In the genomic region with DNA sequence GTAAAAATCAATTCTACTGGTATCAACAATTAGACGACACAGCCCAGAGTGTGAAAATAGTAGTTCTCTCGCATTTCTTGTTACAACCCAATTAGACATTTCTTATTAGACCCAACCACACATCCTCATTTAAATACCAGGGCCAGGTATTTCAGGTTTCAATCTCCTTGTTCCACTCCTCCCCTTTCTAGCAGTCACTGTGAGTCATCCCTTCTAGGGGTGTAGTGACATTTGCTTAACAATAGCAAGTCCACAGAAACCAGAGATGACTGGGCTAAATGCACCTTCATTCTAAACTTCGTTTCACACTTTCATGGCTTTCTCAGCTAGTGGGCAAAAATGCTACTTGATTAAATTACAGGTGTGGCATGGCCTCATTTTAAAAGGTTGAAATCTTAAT, we compare ENCODE assay signal across 18 cellular contexts.
DNase-seq lines count a peak whose midpoint lies in the region; ATAC-seq, FAIRE-seq and TF ChIP-seq lines count a peak whose summit lies in the region.
"Had no signal": no experiment of that assay in that cellular context is flagged by ENCODE, and none has a peak within 500 bp of the region (broad histone marks: within the 10 kb centered on the region; RNA-seq: fewer than 3 reads in every experiment).

No MANE protein-coding gene starts in this region.

- peaks cover 4% of the 10 kb centered on the region for H3K4me1 ChIP-seq in NT2/D1 (ENCODE audit: insufficient read depth, insufficient read length)
- H3K4me1 ChIP-seq: psoas muscle had no signal

- no peak overlapping the region for H3K4me3 ChIP-seq in NT2/D1 (ENCODE audit: insufficient read length, low read depth)
- H3K4me3 ChIP-seq: lung, psoas muscle, thoracic aorta had no signal

- H3K27me3 ChIP-seq in NT2/D1 (ENCODE audit: insufficient read depth, insufficient read length), result no peaks in the 10 kb centered on the region

- no peaks in the 10 kb centered on the region for H3K9me3 Mint-ChIP-seq in activated CD8-positive, alpha-beta T cell treated with anti-CD3 and anti-CD28 coated beads for 36 hours
- no peaks in the 10 kb centered on the region for H3K9me3 Mint-ChIP-seq in activated CD8-positive, alpha-beta T cell treated with anti-CD3 and anti-CD28 coated beads, Interleukin-2, amount 10 ng/mL, durations not matched to agents 7 days and 5 days (ENCODE audit: insufficient read depth)
- H3K9me3 Mint-ChIP-seq in endothelial cell (ENCODE audit: unreplicated experiment), result no peaks in the 10 kb centered on the region
- H3K9me3 Mint-ChIP-seq in stimulated activated effector memory CD8-positive, alpha-beta T cell treated with anti-CD3 and anti-CD28 coated beads, Interleukin-12 subunit alpha, Interleukin-12 subunit beta, amount 100 ng/mL, for 72 hours, result no peaks in the 10 kb centered on the region
- peaks cover 10% of the 10 kb centered on the region for H3K9me3 Mint-ChIP-seq in activated CD4-positive, alpha-beta T cell treated with anti-CD3 and anti-CD28 coated beads, Interleukin-2, amount 10 ng/mL, durations not matched to agents 7 days and 5 days
- H3K9me3 Mint-ChIP-seq: CD4-positive, alpha-beta T cell; natural killer cell treated with Interleukin-12 subunit alpha and Interleukin-12 subunit beta and Interleukin-15 and Interleukin-18, amount 100 ng/mL, for 72 hours had no signal

- no peak for TF ChIP-seq POLR2A in GM12891 (IDR thresholded peaks at IDR 0.05; ENCODE audit: low read depth, low read length)

- FAIRE-seq in GM12891 (lab: Jason Lieb, UNC), result no peak
- FAIRE-seq: TTC549 had no signal

- POLR2A ChIA-PET in activated CD8-positive, alpha-beta T cell treated with anti-CD3 and anti-CD28 coated beads for 36 hours (lab: Charles Lee), result no interaction called here
- POLR2A ChIA-PET in activated CD8-positive, alpha-beta T cell treated with anti-CD3 and anti-CD28 coated beads, Interleukin-2, amount 10 ng/mL, durations not matched to agents 7 days and 5 days (lab: Charles Lee), result no interaction called here
- POLR2A ChIA-PET in activated CD4-positive, alpha-beta T cell treated with anti-CD3 and anti-CD28 coated beads, Interleukin-2, amount 10 ng/mL, durations not matched to agents 7 days and 5 days (lab: Charles Lee), result no interaction called here

- H3K9me3 ChIP-seq in NT2/D1 (ENCODE audit: insufficient read depth, low read length), result peaks cover 7% of the 10 kb centered on the region; the same call in 1 of the 2 replicates
- H3K9me3 ChIP-seq: psoas muscle, thoracic aorta had no signal

- H3K36me3 Mint-ChIP-seq in activated CD8-positive, alpha-beta T cell treated with anti-CD3 and anti-CD28 coated beads for 36 hours (ENCODE audit: low read depth), result peaks cover 29% of the 10 kb centered on the region
- peaks cover 26% of the 10 kb centered on the region for H3K36me3 Mint-ChIP-seq in activated CD8-positive, alpha-beta T cell treated with anti-CD3 and anti-CD28 coated beads, Interleukin-2, amount 10 ng/mL, durations not matched to agents 7 days and 5 days (ENCODE audit: low read depth)
- peaks cover 8% of the 10 kb centered on the region for H3K36me3 Mint-ChIP-seq in endothelial cell (ENCODE audit: low read depth, unreplicated experiment)
- H3K36me3 Mint-ChIP-seq in stimulated activated effector memory CD8-positive, alpha-beta T cell treated with anti-CD3 and anti-CD28 coated beads, Interleukin-12 subunit alpha, Interleukin-12 subunit beta, amount 100 ng/mL, for 72 hours, result peaks cover 57% of the 10 kb centered on the region
- H3K36me3 Mint-ChIP-seq in activated CD4-positive, alpha-beta T cell treated with anti-CD3 and anti-CD28 coated beads, Interleukin-2, amount 10 ng/mL, durations not matched to agents 7 days and 5 days (ENCODE audit: low read depth), result peaks cover 29% of the 10 kb centered on the region

- peaks cover 23% of the 10 kb centered on the region for H3K4me1 Mint-ChIP-seq in activated CD8-positive, alpha-beta T cell treated with anti-CD3 and anti-CD28 coated beads for 36 hours (ENCODE audit: low read depth)
- H3K4me1 Mint-ChIP-seq in activated CD8-positive, alpha-beta T cell treated with anti-CD3 and anti-CD28 coated beads, Interleukin-2, amount 10 ng/mL, durations not matched to agents 7 days and 5 days (ENCODE audit: low read depth), result peaks cover 8% of the 10 kb centered on the region
- peaks cover 32% of the 10 kb centered on the region for H3K4me1 Mint-ChIP-seq in endothelial cell (ENCODE audit: unreplicated experiment)
- H3K4me1 Mint-ChIP-seq in stimulated activated effector memory CD8-positive, alpha-beta T cell treated with anti-CD3 and anti-CD28 coated beads, Interleukin-12 subunit alpha, Interleukin-12 subunit beta, amount 100 ng/mL, for 72 hours, result peaks cover 23% of the 10 kb centered on the region
- peaks cover 17% of the 10 kb centered on the region for H3K4me1 Mint-ChIP-seq in activated CD4-positive, alpha-beta T cell treated with anti-CD3 and anti-CD28 coated beads, Interleukin-2, amount 10 ng/mL, durations not matched to agents 7 days and 5 days

- ATAC-seq in activated CD8-positive, alpha-beta T cell treated with anti-CD3 and anti-CD28 coated beads for 36 hours, result peak; percentile 99
- no peak for ATAC-seq in activated CD8-positive, alpha-beta T cell treated with anti-CD3 and anti-CD28 coated beads, Interleukin-2, amount 10 ng/mL, durations not matched to agents 7 days and 5 days
- peak; percentile 98 for ATAC-seq in stimulated activated effector memory CD8-positive, alpha-beta T cell treated with anti-CD3 and anti-CD28 coated beads, Interleukin-12 subunit alpha, Interleukin-12 subunit beta, amount 100 ng/mL, for 72 hours
- ATAC-seq: psoas muscle had no signal

- no peak overlapping the region for H3K9ac ChIP-seq in NT2/D1 (ENCODE audit: insufficient read length, low read depth)

- DNase-seq in activated CD8-positive, alpha-beta T cell treated with anti-CD3 and anti-CD28 coated beads for 36 hours, result peak; percentile 33
- no peak for DNase-seq in activated CD8-positive, alpha-beta T cell treated with anti-CD3 and anti-CD28 coated beads, Interleukin-2, amount 10 ng/mL, durations not matched to agents 7 days and 5 days
- DNase-seq in NT2/D1 (ENCODE audit: low read depth, low spot score), result peak; percentile 78
- no peak for DNase-seq in endothelial cell (ENCODE audit: low spot score)
- DNase-seq in stimulated activated effector memory CD8-positive, alpha-beta T cell treated with anti-CD3 and anti-CD28 coated beads, Interleukin-12 subunit alpha, Interleukin-12 subunit beta, amount 100 ng/mL, for 72 hours (ENCODE audit: low spot score in 2 of 2), result no peak
- DNase-seq in GM12891 (ENCODE audit: insufficient read length, low spot score), result no peak
- DNase-seq in activated effector memory CD4-positive, alpha-beta T cell treated with Interleukin-2 at 50 U/mL for 16 hours, result no peak
- DNase-seq in activated CD4-positive, alpha-beta T cell treated with anti-CD3 and anti-CD28 coated beads, Interleukin-2, amount 10 ng/mL, durations not matched to agents 7 days and 5 days, result no peak
- DNase-seq: CD4-positive, alpha-beta T cell; DMS79 treated with DMSO at 0.1 percent for 48 hours; foreskin fibroblast; NCI-H187; NCI-H524; psoas muscle had no signal

- TF ChIP-seq CTCF in activated CD8-positive, alpha-beta T cell treated with anti-CD3 and anti-CD28 coated beads for 36 hours (IDR thresholded peaks at IDR 0.05), result no peak
- no peak for TF ChIP-seq CTCF in endothelial cell (IDR thresholded peaks at IDR 0.05; ENCODE audit: unreplicated experiment)

- CTCF ChIA-PET in activated CD8-positive, alpha-beta T cell treated with anti-CD3 and anti-CD28 coated beads for 36 hours (lab: Charles Lee), result no interaction called here
- CTCF ChIA-PET in activated CD8-positive, alpha-beta T cell treated with anti-CD3 and anti-CD28 coated beads, Interleukin-2, amount 10 ng/mL, durations not matched to agents 7 days and 5 days (lab: Charles Lee), result no interaction called here
- CTCF ChIA-PET in activated CD4-positive, alpha-beta T cell treated with anti-CD3 and anti-CD28 coated beads, Interleukin-2, amount 10 ng/mL, durations not matched to agents 7 days and 5 days (lab: Charles Lee), result interaction anchor here (1.5 kb wide), 1 partner anchor 460 kb away, joined by 3 read pairs; no protein-coding TSS in a partner anchor

- H3K36me3 ChIP-seq in NT2/D1 (ENCODE audit: insufficient read depth, insufficient read length, low read length), result no peaks in the 10 kb centered on the region
- H3K36me3 ChIP-seq: thoracic aorta had no signal

- peak overlapping the region; percentile 77 for H3K27ac Mint-ChIP-seq in activated CD8-positive, alpha-beta T cell treated with anti-CD3 and anti-CD28 coated beads for 36 hours
- H3K27ac Mint-ChIP-seq in activated CD8-positive, alpha-beta T cell treated with anti-CD3 and anti-CD28 coated beads, Interleukin-2, amount 10 ng/mL, durations not matched to agents 7 days and 5 days, result no peak overlapping the region
- peak overlapping the region; percentile 53 for H3K27ac Mint-ChIP-seq in endothelial cell (ENCODE audit: unreplicated experiment)
- H3K27ac Mint-ChIP-seq in stimulated activated effector memory CD8-positive, alpha-beta T cell treated with anti-CD3 and anti-CD28 coated beads, Interleukin-12 subunit alpha, Interleukin-12 subunit beta, amount 100 ng/mL, for 72 hours, result peak overlapping the region; percentile 23
- no peak overlapping the region for H3K27ac Mint-ChIP-seq in activated CD4-positive, alpha-beta T cell treated with anti-CD3 and anti-CD28 coated beads, Interleukin-2, amount 10 ng/mL, durations not matched to agents 7 days and 5 days
- H3K27ac Mint-ChIP-seq: CD4-positive, alpha-beta T cell had no signal

- intact Hi-C loops in activated CD8-positive, alpha-beta T cell treated with anti-CD3 and anti-CD28 coated beads for 36 hours (cut with micrococcal nuclease), result no loop called here

- H3K27me3 Mint-ChIP-seq in activated CD8-positive, alpha-beta T cell treated with anti-CD3 and anti-CD28 coated beads for 36 hours, result no peaks in the 10 kb centered on the region
- H3K27me3 Mint-ChIP-seq in activated CD8-positive, alpha-beta T cell treated with anti-CD3 and anti-CD28 coated beads, Interleukin-2, amount 10 ng/mL, durations not matched to agents 7 days and 5 days (ENCODE audit: low read depth), result no peaks in the 10 kb centered on the region
- H3K27me3 Mint-ChIP-seq in endothelial cell (ENCODE audit: unreplicated experiment), result no peaks in the 10 kb centered on the region
- no peaks in the 10 kb centered on the region for H3K27me3 Mint-ChIP-seq in activated CD4-positive, alpha-beta T cell treated with anti-CD3 and anti-CD28 coated beads, Interleukin-2, amount 10 ng/mL, durations not matched to agents 7 days and 5 days
- H3K27me3 Mint-ChIP-seq: CD4-positive, alpha-beta T cell; natural killer cell treated with Interleukin-12 subunit alpha and Interleukin-12 subunit beta and Interleukin-15 and Interleukin-18, amount 100 ng/mL, for 72 hours had no signal

- no peak overlapping the region for H3K4me3 Mint-ChIP-seq in activated CD8-positive, alpha-beta T cell treated with anti-CD3 and anti-CD28 coated beads for 36 hours
- H3K4me3 Mint-ChIP-seq in activated CD8-positive, alpha-beta T cell treated with anti-CD3 and anti-CD28 coated beads, Interleukin-2, amount 10 ng/mL, durations not matched to agents 7 days and 5 days, result no peak overlapping the region
- H3K4me3 Mint-ChIP-seq in endothelial cell (ENCODE audit: unreplicated experiment), result no peak overlapping the region
- H3K4me3 Mint-ChIP-seq in stimulated activated effector memory CD8-positive, alpha-beta T cell treated with anti-CD3 and anti-CD28 coated beads, Interleukin-12 subunit alpha, Interleukin-12 subunit beta, amount 100 ng/mL, for 72 hours, result no peak overlapping the region
- no peak overlapping the region for H3K4me3 Mint-ChIP-seq in activated CD4-positive, alpha-beta T cell treated with anti-CD3 and anti-CD28 coated beads, Interleukin-2, amount 10 ng/mL, durations not matched to agents 7 days and 5 days
- H3K4me3 Mint-ChIP-seq: CD4-positive, alpha-beta T cell; natural killer cell treated with Interleukin-12 subunit alpha and Interleukin-12 subunit beta and Interleukin-15 and Interleukin-18, amount 100 ng/mL, for 72 hours had no signal

Comparison
In these comparisons a context has a peak if more than half of its experiments do, and no peak if none do; other contexts are left out.
1. DNase-seq: peak in activated CD8-positive, alpha-beta T cell treated with anti-CD3 and anti-CD28 coated beads for 36 hours (single experiment) and NT2/D1 (single experiment); none in activated CD8-positive, alpha-beta T cell treated with anti-CD3 and anti-CD28 coated beads, Interleukin-2, amount 10 ng/mL, durations not matched to agents 7 days and 5 days (single experiment), endothelial cell (single experiment), stimulated activated effector memory CD8-positive, alpha-beta T cell treated with anti-CD3 and anti-CD28 coated beads, Interleukin-12 subunit alpha, Interleukin-12 subunit beta, amount 100 ng/mL, for 72 hours (0 of 2), GM12891 (single experiment), activated effector memory CD4-positive, alpha-beta T cell treated with Interleukin-2 at 50 U/mL for 16 hours (single experiment) and activated CD4-positive, alpha-beta T cell treated with anti-CD3 and anti-CD28 coated beads, Interleukin-2, amount 10 ng/mL, durations not matched to agents 7 days and 5 days (single experiment).
2. H3K27ac Mint-ChIP-seq: peak in activated CD8-positive, alpha-beta T cell treated with anti-CD3 and anti-CD28 coated beads for 36 hours (single experiment), endothelial cell (single experiment) and stimulated activated effector memory CD8-positive, alpha-beta T cell treated with anti-CD3 and anti-CD28 coated beads, Interleukin-12 subunit alpha, Interleukin-12 subunit beta, amount 100 ng/mL, for 72 hours (single experiment); none in activated CD8-positive, alpha-beta T cell treated with anti-CD3 and anti-CD28 coated beads, Interleukin-2, amount 10 ng/mL, durations not matched to agents 7 days and 5 days (single experiment) and activated CD4-positive, alpha-beta T cell treated with anti-CD3 and anti-CD28 coated beads, Interleukin-2, amount 10 ng/mL, durations not matched to agents 7 days and 5 days (single experiment).